In the genomic region with DNA sequence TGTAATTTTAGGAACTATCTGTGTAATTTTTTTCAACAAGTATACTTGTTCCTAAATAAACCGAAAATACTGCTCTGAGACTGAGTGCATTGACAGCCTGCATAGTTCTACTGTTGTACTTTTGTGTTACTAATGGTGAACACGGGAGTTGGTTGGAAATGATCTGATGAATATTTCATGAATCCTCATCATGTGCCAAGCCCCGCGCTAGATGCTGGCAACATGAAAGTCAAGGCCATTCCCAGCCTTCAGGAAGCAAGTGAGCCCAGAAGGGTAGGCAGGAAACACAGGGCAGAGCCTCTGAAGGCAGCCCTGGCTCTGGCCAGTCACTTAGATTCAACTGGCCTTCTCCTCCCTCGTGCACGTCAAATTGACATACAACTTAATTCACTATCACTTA, we compare ENCODE assay signal across 19 cellular contexts.
DNase-seq lines count a peak whose midpoint lies in the region; ATAC-seq and TF ChIP-seq lines count a peak whose summit lies in the region.
"Had no signal": no experiment of that assay in that cellular context is flagged by ENCODE, and none has a peak within 500 bp of the region (broad histone marks: within the 10 kb centered on the region; RNA-seq: fewer than 3 reads in every experiment).

No MANE protein-coding gene starts in this region.

- H3K27ac Mint-ChIP-seq in HFFc6 = no peak overlapping the region

- H3K9me3 Mint-ChIP-seq in HFFc6 = peaks cover 3% of the 10 kb centered on the region; the same call in 1 of the 2 replicates

- H3K27ac ChIP-seq in A673 (ENCODE audit: low read depth, low read length, poor library complexity, severe bottlenecking) (peak overlapping the region; percentile 77), Panc1 (ENCODE audit: low read length) (peak overlapping the region; percentile 59; the same call in 1 of the 2 replicates)
- H3K27ac ChIP-seq: HL-60, KMS-11, SJSA1 had no signal

- in situ Hi-C loops in Panc1 (cut with HindIII; ENCODE audit: low pct_unique_long_range_greater_than_20kb, low sequenced_read_pairs) = no loop called here

- TF ChIP-seq CTCF in A673 (conservative IDR thresholded peaks at IDR 0.05; ENCODE audit: low read depth, low read length) = no peak
- no peak for TF ChIP-seq CTCF in Panc1 (IDR thresholded peaks at IDR 0.05)
- TF ChIP-seq CTCF in HFFc6 (IDR thresholded peaks at IDR 0.05) = no peak

- ATAC-seq in Panc1 = no peak
- ATAC-seq: Right ventricle myocardium inferior had no signal

- no peaks in the 10 kb centered on the region for H3K27me3 ChIP-seq in A673 (replicated peaks; ENCODE audit: insufficient read depth, low read depth, low read length, poor library complexity)
- H3K27me3 ChIP-seq in Panc1 (ENCODE audit: control insufficient read depth, insufficient read depth, low read length) = no peaks in the 10 kb centered on the region
- H3K27me3 ChIP-seq: BE2C, SJSA1 had no signal

- POLR2A ChIA-PET in A673 (lab: Charles Lee; ENCODE audit: low non-redundant PET) = no interaction called here
- POLR2A ChIA-PET in Panc1 (lab: Charles Lee) = no interaction called here

- peaks cover 2% of the 10 kb centered on the region for H3K36me3 ChIP-seq in A673 (ENCODE audit: insufficient read depth, low read length, poor library complexity, severe bottlenecking)
- H3K36me3 ChIP-seq in Panc1 (ENCODE audit: control insufficient read depth, insufficient read depth, low read length) = no peaks in the 10 kb centered on the region
- H3K36me3 ChIP-seq: BE2C, HAP-1, SJSA1 had no signal

- peaks cover 23% of the 10 kb centered on the region for H3K36me3 Mint-ChIP-seq in HFFc6 (ENCODE audit: low read depth)

- DNase-seq in A673 (ENCODE audit: low spot score) = peak; percentile 57
- DNase-seq in Panc1 (ENCODE audit: low read depth, low spot score) = no peak
- peak; percentile 45 for DNase-seq in globus pallidus (ENCODE audit: low spot score)
- DNase-seq in pons (ENCODE audit: low spot score) = peak; percentile 32
- DNase-seq in NOMO-1 treated with DMSO at 0.1 percent for 48 hours (lab: John Stamatoyannopoulos, UW; ENCODE audit: unreplicated experiment) = no peak
- DNase-seq in NCI-H1436 treated with DMSO at 0.1 percent for 48 hours (lab: John Stamatoyannopoulos, UW) = no peak
- DNase-seq in HFFc6 = no peak
- DNase-seq: BE2C, DMS79, NCI-H1105, NCI-H2029 treated with DMSO at 0.1 percent for 48 hours, NCI-H226, NCI-H510A treated with DMSO at 0.1 percent for 48 hours, NCI-H774 had no signal

- H3K9me3 ChIP-seq in A673 (ENCODE audit: low read depth, low read length, poor library complexity, severe bottlenecking) = no peaks in the 10 kb centered on the region
- no peaks in the 10 kb centered on the region for H3K9me3 ChIP-seq in Panc1 (ENCODE audit: control insufficient read depth, insufficient read depth, low read depth, low read length)
- H3K9me3 ChIP-seq: BE2C, HAP-1, SJSA1 had no signal

- H3K4me3 ChIP-seq in A673 (ENCODE audit: low read depth, low read length, poor library complexity, severe bottlenecking) (no peak overlapping the region), Panc1 (ENCODE audit: low read depth in 2 of 2, low read length in 2 of 2) (no peak overlapping the region)
- H3K4me3 ChIP-seq: HAP-1, SJSA1 had no signal

- no peaks in the 10 kb centered on the region; the same call in 1 of the 2 replicates for H3K27me3 Mint-ChIP-seq in HFFc6 (ENCODE audit: insufficient read depth)

- BruUV-seq in A673 (replicated peaks; lab: Mats Ljungman, UMichigan) (no TSS peak), Panc1 (replicated peaks; lab: Mats Ljungman, UMichigan) (no TSS peak)

- intact Hi-C loops in A673 (cut with micrococcal nuclease; ENCODE audit: unreplicated experiment) (no loop called here), Panc1 (cut with micrococcal nuclease; ENCODE audit: unreplicated experiment) (no loop called here)

- H3K4me1 ChIP-seq in A673 (ENCODE audit: insufficient read depth, low read length, poor library complexity, severe bottlenecking) = peaks cover 29% of the 10 kb centered on the region
- H3K4me1 ChIP-seq in Panc1 (ENCODE audit: control insufficient read depth, insufficient read depth, low read length) = peaks cover 18% of the 10 kb centered on the region
- H3K4me1 ChIP-seq: BE2C, SJSA1 had no signal

- H3K4me3 Mint-ChIP-seq in HFFc6 = no peak overlapping the region

- CTCF ChIA-PET in A673 (lab: Charles Lee) = interaction anchor here (0.8 kb wide), 1 partner anchor 186 kb away, joined by 5 read pairs; no protein-coding TSS in a partner anchor
- CTCF ChIA-PET in Panc1 (lab: Charles Lee) = no interaction called here

- peaks cover 7% of the 10 kb centered on the region; the same call in 1 of the 2 replicates for H3K4me1 Mint-ChIP-seq in HFFc6 (ENCODE audit: low read depth)

Comparison
In these comparisons a context has a peak if more than half of its experiments do, and no peak if none do; other contexts are left out.
1. DNase-seq: peak in A673 (single experiment), globus pallidus (single experiment) and pons (single experiment); none in Panc1 (single experiment), NOMO-1 treated with DMSO at 0.1 percent for 48 hours (single experiment), NCI-H1436 treated with DMSO at 0.1 percent for 48 hours (single experiment) and HFFc6 (single experiment).